ENCODE assay signal across 19 cellular contexts in genomic region chr9:19120846-19121245, GRCh38.
"Had no signal": no experiment of that assay in that cellular context is flagged by ENCODE, and none has a peak within 500 bp of the region (broad histone marks: within the 10 kb centered on the region; RNA-seq: fewer than 3 reads in every experiment).

No MANE protein-coding gene starts in this region.

- H3K27ac ChIP-seq: colonic mucosa, gastroesophageal sphincter, parathyroid adenoma, thyroid gland had no signal

- H3K4me3 ChIP-seq: colonic mucosa, gastroesophageal sphincter, smooth muscle cell, suprapubic skin, thyroid gland had no signal

- H3K79me2 ChIP-seq: parathyroid adenoma had no signal

- H3K9me3 Mint-ChIP-seq: immature natural killer cell; naive thymus-derived CD4-positive, alpha-beta T cell; nephron progenitor cell; type B pancreatic cell had no signal

- H3K9me3 ChIP-seq: colonic mucosa, gastroesophageal sphincter, suprapubic skin, thyroid gland had no signal

- H3K4me1 ChIP-seq: colonic mucosa, parathyroid adenoma, thyroid gland had no signal

- FAIRE-seq: kidney, urothelium cell line had no signal

- H3K4me2 ChIP-seq: smooth muscle cell had no signal

- H3K27me3 ChIP-seq: colonic mucosa, gastroesophageal sphincter, suprapubic skin, thyroid gland had no signal

- H2AFZ ChIP-seq: parathyroid adenoma had no signal

- H3K9ac ChIP-seq: parathyroid adenoma had no signal

- ATAC-seq: esophagus mucosa; gastroesophageal sphincter; left cardiac atrium; left ventricle myocardium superior; naive thymus-derived CD4-positive, alpha-beta T cell had no signal

- H3K27ac Mint-ChIP-seq: immature natural killer cell, nephron progenitor cell, type B pancreatic cell had no signal

- H3K27me3 Mint-ChIP-seq: naive thymus-derived CD4-positive, alpha-beta T cell; type B pancreatic cell had no signal

- DNase-seq: colonic mucosa; effector CD4-positive, alpha-beta T cell; glutamatergic neuron; immature natural killer cell; kidney; left cardiac atrium; left ventricle myocardium superior; naive thymus-derived CD4-positive, alpha-beta T cell; nephron progenitor cell; stimulated activated CD4-positive, alpha-beta T cell treated with anti-CD3 and anti-CD28 coated beads, Interleukin-2, amount 100 ng/mL, for 48 hours; stimulated activated naive CD4-positive, alpha-beta T cell treated with Interleukin-2 at 50 U/mL for 16 hours; thyroid gland had no signal

- H3K4me3 Mint-ChIP-seq: immature natural killer cell; naive thymus-derived CD4-positive, alpha-beta T cell; nephron progenitor cell; type B pancreatic cell had no signal
